20 cellular contexts compared by ENCODE assay signal in genomic region chr9:128286435-128286834, GRCh38. TPM values are rescaled to one million over a fixed set of nuclear protein-coding genes. Genes with fewer than 3 reads are reported as not detected.
DNase-seq lines count a peak whose midpoint lies in the region; ATAC-seq and TF ChIP-seq lines count a peak whose summit lies in the region.
"Had no signal": no experiment of that assay in that cellular context is flagged by ENCODE, and none has a peak within 500 bp of the region (broad histone marks: within the 10 kb centered on the region; RNA-seq: fewer than 3 reads in every experiment).

No MANE protein-coding gene starts in this region.

- no peaks in the 10 kb centered on the region for H3K27me3 Mint-ChIP-seq in stimulated activated naive B cell treated with anti-CD40 and anti-IgM and Interleukin-4, amounts not matched to agents 10 μg/mL and 1 μg/mL and 100 μg/mL, for 72 hours
- no peaks in the 10 kb centered on the region for H3K27me3 Mint-ChIP-seq in CD4-positive, alpha-beta T cell

- H3K27me3 ChIP-seq in CD4-positive, alpha-beta T cell (ENCODE audit: control insufficient read depth, insufficient read depth, low read length): no peaks in the 10 kb centered on the region
- H3K27me3 ChIP-seq: adrenal gland, SJSA1, upper lobe of left lung had no signal

- peaks cover 6 to 7% of the 10 kb centered on the region in 2 donors for H3K4me1 Mint-ChIP-seq in stimulated activated naive B cell treated with anti-CD40 and anti-IgM and Interleukin-4, amounts not matched to agents 10 μg/mL and 1 μg/mL and 100 μg/mL, for 72 hours
- no peaks in the 10 kb centered on the region for H3K4me1 Mint-ChIP-seq in CD4-positive, alpha-beta T cell (ENCODE audit: low read depth)

- H3K4me3 Mint-ChIP-seq in stimulated activated naive B cell treated with anti-CD40 and anti-IgM and Interleukin-4, amounts not matched to agents 10 μg/mL and 1 μg/mL and 100 μg/mL, for 72 hours: no peak overlapping the region
- no peak overlapping the region for H3K4me3 Mint-ChIP-seq in CD4-positive, alpha-beta T cell
- H3K4me3 Mint-ChIP-seq: activated T-cell treated with anti-CD3 and anti-CD28 coated beads, Interleukin-2, amount 50 U/mL, for 72 hours; CD8-positive, alpha-beta T cell had no signal

- H3K9me3 ChIP-seq in CD4-positive, alpha-beta T cell (ENCODE audit: control insufficient read depth, low read length): no peaks in the 10 kb centered on the region
- H3K9me3 ChIP-seq: adrenal gland, SJSA1, upper lobe of left lung had no signal

- no peaks in the 10 kb centered on the region for H3K9me3 Mint-ChIP-seq in stimulated activated naive B cell treated with anti-CD40 and anti-IgM and Interleukin-4, amounts not matched to agents 10 μg/mL and 1 μg/mL and 100 μg/mL, for 72 hours
- H3K9me3 Mint-ChIP-seq in CD4-positive, alpha-beta T cell: no peaks in the 10 kb centered on the region
- H3K9me3 Mint-ChIP-seq: activated T-cell treated with anti-CD3 and anti-CD28 coated beads, Interleukin-2, amount 50 U/mL, for 72 hours; CD8-positive, alpha-beta T cell had no signal

- H3K27ac ChIP-seq in CD4-positive, alpha-beta T cell (ENCODE audit: low read depth, low read length): no peak overlapping the region
- H3K27ac ChIP-seq: 22Rv1, adrenal gland, SJSA1, upper lobe of left lung had no signal

- H3K4me3 ChIP-seq in choroid plexus epithelial cell (ENCODE audit: low read depth, low read length): no peak overlapping the region
- H3K4me3 ChIP-seq: adrenal gland, SJSA1, upper lobe of left lung had no signal

- peak overlapping the region; percentile 59 for H3K27ac Mint-ChIP-seq in stimulated activated naive B cell treated with anti-CD40 and anti-IgM and Interleukin-4, amounts not matched to agents 10 μg/mL and 1 μg/mL and 100 μg/mL, for 72 hours
- H3K27ac Mint-ChIP-seq in CD4-positive, alpha-beta T cell: no peak overlapping the region
- H3K27ac Mint-ChIP-seq: activated T-cell treated with anti-CD3 and anti-CD28 coated beads, Interleukin-2, amount 50 U/mL, for 72 hours; CD8-positive, alpha-beta T cell had no signal

- intact Hi-C loops in CD4-positive, alpha-beta T cell (cut with DNase I, micrococcal nuclease): no loop called here

- DNase-seq in DMS 273 (lab: John Stamatoyannopoulos, UW; ENCODE audit: unreplicated experiment): peak; percentile 28
- DNase-seq in DMS 273 treated with DMSO at 0.1 percent for 48 hours (lab: John Stamatoyannopoulos, UW): no peak
- peak; percentile 68 for DNase-seq in choroid plexus epithelial cell (ENCODE audit: low read depth)
- DNase-seq in hippocampal formation (lab: John Stamatoyannopoulos, UW): peak; percentile 46 to 69
- no peak for DNase-seq in stimulated activated naive B cell treated with anti-CD40 and anti-IgM and Interleukin-4, amounts not matched to agents 10 μg/mL and 1 μg/mL and 100 μg/mL, for 72 hours
- DNase-seq in CD4-positive, alpha-beta T cell: no peak
- no peak for DNase-seq in NCI-H524 (lab: John Stamatoyannopoulos, UW)
- DNase-seq: activated CD4-positive, alpha-beta T cell treated with anti-CD3 and anti-CD28 coated beads, Interleukin-2, amount 50 U/mL, for 4 hours; activated T-cell treated with anti-CD3 and anti-CD28 coated beads, Interleukin-2, amount 50 U/mL, for 72 hours; adrenal gland; CD8-positive, alpha-beta T cell; GF-D8; NCI-H2081; retina; stimulated activated CD4-positive, alpha-beta T cell treated with anti-CD3 and anti-CD28 coated beads, Interleukin-2, amount 100 ng/mL, for 24 hours; stimulated activated CD8-positive, alpha-beta memory T cell treated with anti-CD3 and anti-CD28 coated beads, Interleukin-4, amount 100 ng/mL, for 48 hours; upper lobe of left lung had no signal

- no peak for ATAC-seq in stimulated activated naive B cell treated with anti-CD40 and anti-IgM and Interleukin-4, amounts not matched to agents 10 μg/mL and 1 μg/mL and 100 μg/mL, for 72 hours (replicated peaks)
- no peak for ATAC-seq in GM21528 (IDR thresholded peaks at IDR 0.05; ENCODE audit: low FRiP score, unreplicated experiment)
- ATAC-seq in CD4-positive, alpha-beta T cell (ENCODE audit: poor library complexity): no peak
- ATAC-seq: activated T-cell treated with anti-CD3 and anti-CD28 coated beads, Interleukin-2, amount 50 U/mL, for 72 hours; CD8-positive, alpha-beta T cell had no signal

- TF ChIP-seq CTCF in choroid plexus epithelial cell (conservative IDR thresholded peaks at IDR 0.05; ENCODE audit: low read depth, low read length): no peak
- TF ChIP-seq CTCF in CD4-positive, alpha-beta T cell (IDR thresholded peaks at IDR 0.05): no peak

- CTCF ChIA-PET in CD4-positive, alpha-beta T cell (lab: Charles Lee): no interaction called here

- POLR2A ChIA-PET in CD4-positive, alpha-beta T cell (lab: Charles Lee): no interaction called here

- peaks cover 19 to 23% of the 10 kb centered on the region in 2 donors for H3K36me3 Mint-ChIP-seq in stimulated activated naive B cell treated with anti-CD40 and anti-IgM and Interleukin-4, amounts not matched to agents 10 μg/mL and 1 μg/mL and 100 μg/mL, for 72 hours
- peaks cover 21% of the 10 kb centered on the region for H3K36me3 Mint-ChIP-seq in CD4-positive, alpha-beta T cell (ENCODE audit: low read depth)

RNA-seq across cellular contexts. Expression of gene SWI5, which starts 10.4 kb away (rescaled TPM):
- total RNA-seq in CD4-positive, alpha-beta T cell: 1 to 10 TPM; 3.0 to 4.1 TPM

RNA-seq across cellular contexts. Expression of gene GOLGA2, which starts 10.6 kb away (rescaled TPM):
- 10 to 100 TPM; 44.3 to 48.3 TPM for total RNA-seq in CD4-positive, alpha-beta T cell

RNA-seq across cellular contexts. Expression of gene TRUB2, which starts 35.8 kb away (rescaled TPM):
- total RNA-seq in CD4-positive, alpha-beta T cell: 1 to 10 TPM; 4.8 to 6.5 TPM

RNA-seq across cellular contexts. Expression of gene COQ4, which starts 36.2 kb away (rescaled TPM):
- 10 to 100 TPM; 20.7 to 21.7 TPM for total RNA-seq in CD4-positive, alpha-beta T cell

RNA-seq across cellular contexts. Expression of gene SLC27A4, which starts 53.9 kb away (rescaled TPM):
- total RNA-seq in CD4-positive, alpha-beta T cell: 1 to 10 TPM; 2.2 to 3.1 TPM

Comparison
In these comparisons a context has a peak if more than half of its experiments do, and no peak if none do; other contexts are left out.
1. DNase-seq: peak in DMS 273 (single experiment), choroid plexus epithelial cell (single experiment) and hippocampal formation (2 of 2); none in DMS 273 treated with DMSO at 0.1 percent for 48 hours (single experiment), stimulated activated naive B cell treated with anti-CD40 and anti-IgM and Interleukin-4, amounts not matched to agents 10 μg/mL and 1 μg/mL and 100 μg/mL, for 72 hours (single experiment), CD4-positive, alpha-beta T cell (0 of 10) and NCI-H524 (0 of 2).